In genomic region chr5:31049461-31049860, GRCh38 we compare ENCODE assay signal across 17 cellular contexts.
DNase-seq lines count a peak whose midpoint lies in the region; ATAC-seq and TF ChIP-seq lines count a peak whose summit lies in the region.
"Had no signal": no experiment of that assay in that cellular context is flagged by ENCODE, and none has a peak within 500 bp of the region (broad histone marks: within the 10 kb centered on the region; RNA-seq: fewer than 3 reads in every experiment).

No MANE protein-coding gene starts in this region.

- no peak overlapping the region for H2BK5ac ChIP-seq in H9 (ENCODE audit: insufficient read length, low read length)

- H3K79me1 ChIP-seq in H9 (ENCODE audit: insufficient read depth, low read depth, low read length, poor library complexity, severe bottlenecking), result no peaks in the 10 kb centered on the region

- H3K27me3 ChIP-seq in H9 (ENCODE audit: insufficient read depth, low read length) (no peaks in the 10 kb centered on the region), PC-3 (ENCODE audit: low read length) (no peaks in the 10 kb centered on the region)
- H3K27me3 ChIP-seq: BLaER1 treated with 17β-estradiol and CSF1 and Interleukin-3, amounts not matched to agents 10 nM and 100 nM had no signal

- peak overlapping the region; percentile 11 for H3K4me3 Mint-ChIP-seq in Calu3 (ENCODE audit: low read depth, unreplicated experiment)
- no peak overlapping the region for H3K4me3 Mint-ChIP-seq in H9
- no peak overlapping the region for H3K4me3 Mint-ChIP-seq in glutamatergic neuron (ENCODE audit: unreplicated experiment)
- H3K4me3 Mint-ChIP-seq: CD4-positive, CD25-positive, alpha-beta regulatory T cell; IgD-negative memory B cell had no signal

- H3K4me3 ChIP-seq in PC-3 (ENCODE audit: low read length), result no peak overlapping the region
- H3K4me3 ChIP-seq: BLaER1 treated with 17β-estradiol and CSF1 and Interleukin-3, amounts not matched to agents 10 nM and 100 nM; GM12878; GM23248; HAP-1 had no signal

- BruUV-seq in Calu3 (replicated peaks; lab: Mats Ljungman, UMichigan), result no TSS peak
- BruUV-seq in PC-3 (replicated peaks; lab: Mats Ljungman, UMichigan), result no TSS peak

- ATAC-seq in PC-3 (no peak), HG03139 (IDR thresholded peaks at IDR 0.05; ENCODE audit: unreplicated experiment) (no peak), HG03342 (IDR thresholded peaks at IDR 0.05; ENCODE audit: unreplicated experiment) (no peak)
- ATAC-seq: GM12878 had no signal

- H3K9me2 ChIP-seq in PC-3 (replicated peaks; ENCODE audit: low read length), result no peaks in the 10 kb centered on the region

- H3K18ac ChIP-seq in H9 (ENCODE audit: insufficient read length, low read depth, low read length), result no peak overlapping the region

- no peak overlapping the region for H3K4me2 ChIP-seq in H9 (ENCODE audit: insufficient read depth, insufficient read length, low read length)
- H3K4me2 ChIP-seq in PC-3 (ENCODE audit: low read length), result peak overlapping the region; percentile 18; the same call in 1 of the 2 replicates
- H3K4me2 ChIP-seq: BLaER1 treated with 17β-estradiol and CSF1 and Interleukin-3, amounts not matched to agents 10 nM and 100 nM had no signal

- no peak overlapping the region for H2AFZ ChIP-seq in H9 (ENCODE audit: low read length)
- H2AFZ ChIP-seq in PC-3 (ENCODE audit: low read length), result no peak overlapping the region
- H2AFZ ChIP-seq: GM23248 had no signal

- no peak overlapping the region for H2AK5ac ChIP-seq in H9 (ENCODE audit: insufficient read length, low read length)

- no peaks in the 10 kb centered on the region for H3F3A ChIP-seq in PC-3 (ENCODE audit: low read length, unreplicated experiment)

- POLR2A ChIA-PET in PC-3 (lab: Charles Lee; ENCODE audit: unreplicated experiment), result no interaction called here

- H3K36me3 ChIP-seq in PC-3 (ENCODE audit: low read depth, low read length), result no peaks in the 10 kb centered on the region
- H3K36me3 ChIP-seq: BLaER1 treated with 17β-estradiol and CSF1 and Interleukin-3, amounts not matched to agents 10 nM and 100 nM; HAP-1 had no signal

- H2BK120ac ChIP-seq in H9 (ENCODE audit: low read depth, low read length, poor library complexity, severe bottlenecking), result no peak overlapping the region

- no peak overlapping the region for H4K91ac ChIP-seq in H9 (ENCODE audit: insufficient read length, low read depth, low read length)

- peaks cover 17% of the 10 kb centered on the region for H3K4me1 Mint-ChIP-seq in Calu3 (ENCODE audit: low read depth, unreplicated experiment)
- peaks cover 62 to 67% of the 10 kb centered on the region in 2 experiments for H3K4me1 Mint-ChIP-seq in H9
- peaks cover 27% of the 10 kb centered on the region for H3K4me1 Mint-ChIP-seq in glutamatergic neuron (ENCODE audit: low read depth, unreplicated experiment)
- H3K4me1 Mint-ChIP-seq: CD4-positive, CD25-positive, alpha-beta regulatory T cell; IgD-negative memory B cell had no signal

- no CpG with 5 or more reads among the region's 3 CpGs for WGBS in H9 (ENCODE audit: extremely low coverage, insufficient read length, low lambda C conversion rate)

- H2BK20ac ChIP-seq in H9 (ENCODE audit: low read depth, low read length, poor library complexity, severe bottlenecking), result no peak overlapping the region

- H3K9me3 Mint-ChIP-seq in Calu3 (ENCODE audit: low read depth, unreplicated experiment) (peaks cover 9% of the 10 kb centered on the region), H9 (no peaks in the 10 kb centered on the region; a peak in 2 of 5 replicates), glutamatergic neuron (ENCODE audit: unreplicated experiment) (peaks cover 5% of the 10 kb centered on the region)

- no peak overlapping the region for H4K5ac ChIP-seq in H9 (ENCODE audit: insufficient read length, low read depth, low read length)

- no peak overlapping the region for H3K14ac ChIP-seq in H9 (ENCODE audit: insufficient read depth, low read length)

- H3K9ac ChIP-seq in H9 (ENCODE audit: extremely low read depth, insufficient read length, low read length) (no peak overlapping the region), PC-3 (ENCODE audit: low read length) (no peak overlapping the region)
- H3K9ac ChIP-seq: BLaER1 treated with 17β-estradiol and CSF1 and Interleukin-3, amounts not matched to agents 10 nM and 100 nM; GM23248 had no signal

- intact Hi-C loops in Calu3 (cut with micrococcal nuclease; ENCODE audit: unreplicated experiment) (no loop called here), PC-3 (cut with micrococcal nuclease) (no loop called here)

- H4K8ac ChIP-seq in H9 (replicated peaks; ENCODE audit: insufficient read length, low read depth, low read length), result no peak overlapping the region

- H3K79me2 ChIP-seq in H9 (ENCODE audit: insufficient read depth, low read length) (no peaks in the 10 kb centered on the region), PC-3 (ENCODE audit: low read length) (no peaks in the 10 kb centered on the region)

- H3K27ac ChIP-seq in H9 (ENCODE audit: insufficient read length, low read depth, low read length) (no peak overlapping the region), PC-3 (ENCODE audit: low read length) (0 out of 2 replicates have a peak overlapping the region, but pooled peaks have one; percentile 2)
- H3K27ac ChIP-seq: BLaER1 treated with 17β-estradiol and CSF1 and Interleukin-3, amounts not matched to agents 10 nM and 100 nM; GM23248; HL-60 had no signal

- no peak overlapping the region for H3K4ac ChIP-seq in H9 (ENCODE audit: low read depth, low read length)

- H3K56ac ChIP-seq in H9 (ENCODE audit: insufficient read length, low read depth, low read length), result no peak overlapping the region

- no peak overlapping the region for H2BK12ac ChIP-seq in H9 (ENCODE audit: insufficient read length, low read depth, low read length)

- no peak overlapping the region for H3K23ac ChIP-seq in H9 (ENCODE audit: insufficient read length, low read depth, low read length)

- H3K9me3 ChIP-seq in H9 (ENCODE audit: control insufficient read depth, low read depth, low read length) (no peaks in the 10 kb centered on the region), PC-3 (ENCODE audit: low read length) (no peaks in the 10 kb centered on the region)
- H3K9me3 ChIP-seq: BLaER1 treated with 17β-estradiol and CSF1 and Interleukin-3, amounts not matched to agents 10 nM and 100 nM; HAP-1 had no signal

- H3K27me3 Mint-ChIP-seq in Calu3 (ENCODE audit: unreplicated experiment) (no peaks in the 10 kb centered on the region), H9 (ENCODE audit: low read depth) (no peaks in the 10 kb centered on the region), glutamatergic neuron (ENCODE audit: unreplicated experiment) (peaks cover 2% of the 10 kb centered on the region)
- H3K27me3 Mint-ChIP-seq: CD4-positive, CD25-positive, alpha-beta regulatory T cell; IgD-negative memory B cell had no signal

- peaks cover 6% of the 10 kb centered on the region for H3K36me3 Mint-ChIP-seq in Calu3 (ENCODE audit: insufficient read depth, unreplicated experiment)
- peaks cover 0 to 4% (median 0%) of the 10 kb centered on the region in 3 experiments; a peak in 3 of 7 replicates for H3K36me3 Mint-ChIP-seq in H9 (ENCODE audit: insufficient read depth in 1 of 3, low read depth in 3 of 3)
- H3K36me3 Mint-ChIP-seq in glutamatergic neuron (ENCODE audit: unreplicated experiment), result no peaks in the 10 kb centered on the region
- H3K36me3 Mint-ChIP-seq: CD4-positive, CD25-positive, alpha-beta regulatory T cell; IgD-negative memory B cell had no signal

- no peak overlapping the region for H3T11ph ChIP-seq in H9 (ENCODE audit: low read length)

- CTCF ChIA-PET in Calu3 (lab: Charles Lee), result no interaction called here
- CTCF ChIA-PET in PC-3 (lab: Charles Lee), result no interaction called here

- TF ChIP-seq CTCF in Calu3 (IDR thresholded peaks at IDR 0.05; ENCODE audit: unreplicated experiment) (no peak), H9 (conservative IDR thresholded peaks at IDR 0.05) (no peak), PC-3 (conservative IDR thresholded peaks at IDR 0.05; ENCODE audit: low read depth, low read length) (no peak), glutamatergic neuron (IDR thresholded peaks at IDR 0.05; ENCODE audit: partially characterized antibody, unreplicated experiment) (no peak)

- H2BK15ac ChIP-seq in H9 (ENCODE audit: low read depth, low read length), result no peak overlapping the region

- H3K4me1 ChIP-seq in H9 (ENCODE audit: insufficient read depth, low read length) (peaks cover 3% of the 10 kb centered on the region; the same call in 1 of the 2 replicates), PC-3 (ENCODE audit: insufficient read depth, low read length) (peaks cover 44% of the 10 kb centered on the region)
- H3K4me1 ChIP-seq: BLaER1 treated with 17β-estradiol and CSF1 and Interleukin-3, amounts not matched to agents 10 nM and 100 nM had no signal

- DNase-seq in Calu3 (peak; percentile 20), H9 (no peak), PC-3 (peak; percentile 59), glutamatergic neuron (no peak), T1000 (lab: John Stamatoyannopoulos, UW) (no peak)
- DNase-seq in activated naive CD4-positive, alpha-beta T cell treated with Interleukin-2 at 50 U/mL for 16 hours, result no peak
- DNase-seq: ACHN; CD4-positive, CD25-positive, alpha-beta regulatory T cell; DMS79; GM23248 had no signal

- H4K20me1 ChIP-seq in H9 (ENCODE audit: control insufficient read depth, insufficient read depth, insufficient read length), result no peaks in the 10 kb centered on the region
- H4K20me1 ChIP-seq in PC-3 (ENCODE audit: low read length), result no peaks in the 10 kb centered on the region
- H4K20me1 ChIP-seq: BLaER1 treated with 17β-estradiol and CSF1 and Interleukin-3, amounts not matched to agents 10 nM and 100 nM had no signal

- H3K27ac Mint-ChIP-seq in Calu3 (ENCODE audit: unreplicated experiment), result peak overlapping the region; percentile 57
- H3K27ac Mint-ChIP-seq in H9, result peak overlapping the region; percentile 5 to 71 (median 66); a peak in 4 of 7 replicates
- peak overlapping the region; percentile 56 for H3K27ac Mint-ChIP-seq in glutamatergic neuron (ENCODE audit: unreplicated experiment)
- H3K27ac Mint-ChIP-seq: CD4-positive, CD25-positive, alpha-beta regulatory T cell; IgD-negative memory B cell had no signal

- H3K23me2 ChIP-seq in H9 (ENCODE audit: insufficient read length, low read depth, low read length, poor library complexity, severe bottlenecking), result no peaks in the 10 kb centered on the region

Comparison
In these comparisons a context has a peak if more than half of its experiments do, and no peak if none do; other contexts are left out.
1. DNase-seq: peak in Calu3 (single experiment) and PC-3 (single experiment); none in H9 (single experiment), glutamatergic neuron (single experiment), T1000 (single experiment) and activated naive CD4-positive, alpha-beta T cell treated with Interleukin-2 at 50 U/mL for 16 hours (single experiment).
2. Peak in every context shown above with its lines, with median percentiles within 50 percentile points of each other: H3K27ac Mint-ChIP-seq.